Comparison of ENCODE assay signal across 9 cellular contexts in the genomic region with DNA sequence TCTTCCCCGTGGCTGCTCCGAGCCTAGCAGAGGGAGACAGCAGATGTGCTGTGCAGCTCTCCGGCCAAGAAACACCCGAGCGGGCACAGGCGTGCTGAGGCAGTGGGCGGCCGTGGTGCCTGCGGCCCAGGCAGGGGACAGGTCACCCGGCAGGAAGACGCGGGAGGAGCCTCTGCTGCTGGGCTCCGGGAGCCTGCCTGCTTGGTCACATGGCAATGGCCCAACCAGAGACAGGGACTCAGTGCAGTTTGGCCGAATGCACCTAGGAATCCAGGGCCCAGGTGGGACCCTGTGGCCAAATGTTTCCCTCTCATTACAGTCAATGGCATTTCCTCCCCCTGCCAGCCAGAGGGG.
A peak's percentile ranks its signal among the peaks of the same experiment; 100 is the strongest.
DNase-seq lines count a peak whose midpoint lies in the region; ATAC-seq, FAIRE-seq and TF ChIP-seq lines count a peak whose summit lies in the region.
"Had no signal": no experiment of that assay in that cellular context is flagged by ENCODE, and none has a peak within 500 bp of the region (broad histone marks: within the 10 kb centered on the region; RNA-seq: fewer than 3 reads in every experiment).

No MANE protein-coding gene starts in this region.

- in situ Hi-C loops in HepG2 (cut with HindIII; ENCODE audit: extremely low pct_ligation_motif_present, low pct_unique_long_range_greater_than_20kb), result loop anchor here (10.0 kb wide), 1 partner anchor 433 kb away; no protein-coding TSS in a partner anchor

- intact Hi-C loops in HepG2 (cut with micrococcal nuclease; ENCODE audit: unreplicated experiment), result loop anchor here (1.0 to 5.0 kb wide), 2 partner anchors 101 to 431 kb away; no protein-coding TSS in a partner anchor

- DNase-seq in NCI-H1694 treated with DMSO at 0.1 percent for 48 hours (lab: John Stamatoyannopoulos, UW) (peak; percentile 74), coronary artery (ENCODE audit: low spot score) (no peak), HepG2 (ENCODE audit: low spot score) (no peak), tibial nerve (ENCODE audit: low spot score in 2 of 2) (peak in 1 of 2 donors; percentile 21), SKM-1 (lab: John Stamatoyannopoulos, UW; ENCODE audit: unreplicated experiment) (no peak), middle frontal gyrus (ENCODE audit: extremely low spot score, low spot score) (no peak), NCI-H1436 (lab: John Stamatoyannopoulos, UW) (no peak)

- H3K79me2 ChIP-seq in HepG2 (ENCODE audit: insufficient read depth, low read length), result no peaks in the 10 kb centered on the region

- H3K27ac ChIP-seq in coronary artery, result no peak overlapping the region
- H3K27ac ChIP-seq in HepG2 (ENCODE audit: extremely low read length, insufficient read depth, low read length), result no peak overlapping the region
- peak overlapping the region in 1 of 4 donors; percentile 4 for H3K27ac ChIP-seq in tibial nerve
- H3K27ac ChIP-seq: skin epidermis had no signal

- no peaks in the 10 kb centered on the region for H4K20me1 ChIP-seq in HepG2 (ENCODE audit: insufficient read depth, low read length)

- TF ChIP-seq EP300 in HepG2 (IDR thresholded peaks at IDR 0.05; ENCODE audit: low read depth in 2 of 2, low read length in 2 of 2) (no peak), HepG2 (CRISPR knock-in tag; IDR thresholded peaks at IDR 0.05; ENCODE audit: borderline replicate concordance) (no peak), tibial nerve (IDR thresholded peaks at IDR 0.05) (no peak)

- H3K27me3 ChIP-seq in HepG2 (ENCODE audit: control insufficient read depth in 1 of 2, insufficient read depth in 2 of 2, low read length in 2 of 2) (peaks cover 0 to 11% of the 10 kb centered on the region in 2 experiments; a peak in 2 of 5 replicates), tibial nerve (no peaks in the 10 kb centered on the region)

- H3K9me3 ChIP-seq in HepG2 (ENCODE audit: low read length), result no peaks in the 10 kb centered on the region
- peaks cover 0 to 7% (median 0%) of the 10 kb centered on the region in 4 donors for H3K9me3 ChIP-seq in tibial nerve

- TF ChIP-seq RAD21 in HepG2 (CRISPR knock-in tag; IDR thresholded peaks at IDR 0.05), result no peak

- peak overlapping the region; percentile 19; the same call in 1 of the 2 replicates for H3K4me2 ChIP-seq in HepG2 (ENCODE audit: low read depth, low read length)

- ATAC-seq in HepG2 (peak; percentile 56), HG02973 (IDR thresholded peaks at IDR 0.05; ENCODE audit: unreplicated experiment) (no peak)

- CTCF ChIA-PET in HepG2 (lab: Yijun Ruan, JAX; ENCODE audit: low intra/inter-chr PET ratio, low total read pairs), result interaction anchor here (1.2 to 2.4 kb wide), 2 partner anchors 101 to 430 kb away, joined by 4 to 9 read pairs; no protein-coding TSS in a partner anchor

- no peak for TF ChIP-seq POLR2A in HepG2 (IDR thresholded peaks at IDR 0.05; ENCODE audit: insufficient read depth in 1 of 2, low read depth in 2 of 2, low read length in 2 of 2)
- no peak for TF ChIP-seq POLR2A in tibial nerve (IDR thresholded peaks at IDR 0.05)

- H2AFZ ChIP-seq in HepG2 (ENCODE audit: low read length), result no peak overlapping the region

- no TSS peak for BruUV-seq in HepG2 (replicated peaks; lab: Mats Ljungman, UMichigan)

- H3K9ac ChIP-seq in HepG2 (ENCODE audit: insufficient read depth, low read depth, low read length), result no peak overlapping the region

- H3K36me3 ChIP-seq in HepG2 (replicated peaks in 1 of 2; ENCODE audit: control insufficient read depth in 1 of 2, insufficient read depth in 2 of 2, low read length in 2 of 2) (no peaks in the 10 kb centered on the region), tibial nerve (no peaks in the 10 kb centered on the region)

- no peak for FAIRE-seq in HepG2 (lab: Jason Lieb, UNC)

- 67% methylated on average over 4 of the region's 14 CpGs for WGBS in HepG2 (ENCODE audit: low lambda C conversion rate)
- 41 to 47% methylated on average over 6 to 14 of the region's 14 CpGs for WGBS in tibial nerve, 2 donors

- TF ChIP-seq CTCF in coronary artery (IDR thresholded peaks at IDR 0.05) (no peak), HepG2 (CRISPR knock-in tag; IDR thresholded peaks at IDR 0.05) (no peak), tibial nerve (IDR thresholded peaks at IDR 0.05) (no peak)

- H3K4me3 ChIP-seq in coronary artery (peak overlapping the region; percentile 66), HepG2 (replicated peaks in 1 of 3; ENCODE audit: insufficient read depth in 1 of 3, low read depth in 2 of 3, low read length in 3 of 3) (no peak overlapping the region), tibial nerve (peak overlapping the region; percentile 9 to 42 (median 24))

- POLR2A ChIA-PET in HepG2 (lab: Yijun Ruan, JAX), result no interaction called here

- H3K4me1 ChIP-seq in HepG2 (ENCODE audit: insufficient read depth, low read length) (no peaks in the 10 kb centered on the region), tibial nerve (peaks cover 0 to 14% (median 0%) of the 10 kb centered on the region in 4 donors)

TF ChIP-seq in HepG2, 621 proteins besides CTCF, POLR2A, EP300 and RAD21:
- TF ChIP-seq ZNF768 (CRISPR knock-in tag; IDR thresholded peaks at IDR 0.05) (peak; percentile 11; the same call in 1 of the 2 replicates), ARHGAP35 (CRISPR knock-in tag; IDR thresholded peaks at IDR 0.05; ENCODE audit: borderline replicate concordance) (no peak)

Comparison
In these comparisons a context has a peak if more than half of its experiments do, and no peak if none do; other contexts are left out.
1. H3K4me3 ChIP-seq: peak in coronary artery (single experiment) and tibial nerve (4 of 4); none in HepG2 (0 of 3).